Comparison of ENCODE assay signal across 1 cellular context in genomic region chr10:95308389-95309302, GRCh38.
A peak's percentile ranks its signal among the peaks of the same experiment; 100 is the strongest.
TF ChIP-seq lines count a peak whose summit lies in the region.

No MANE protein-coding gene starts in this region.

TF ChIP-seq in HEK293, 187 proteins besides CTCF, POLR2A, EP300 and RAD21 (continued from another document):
- TF ChIP-seq, protein P1, sequence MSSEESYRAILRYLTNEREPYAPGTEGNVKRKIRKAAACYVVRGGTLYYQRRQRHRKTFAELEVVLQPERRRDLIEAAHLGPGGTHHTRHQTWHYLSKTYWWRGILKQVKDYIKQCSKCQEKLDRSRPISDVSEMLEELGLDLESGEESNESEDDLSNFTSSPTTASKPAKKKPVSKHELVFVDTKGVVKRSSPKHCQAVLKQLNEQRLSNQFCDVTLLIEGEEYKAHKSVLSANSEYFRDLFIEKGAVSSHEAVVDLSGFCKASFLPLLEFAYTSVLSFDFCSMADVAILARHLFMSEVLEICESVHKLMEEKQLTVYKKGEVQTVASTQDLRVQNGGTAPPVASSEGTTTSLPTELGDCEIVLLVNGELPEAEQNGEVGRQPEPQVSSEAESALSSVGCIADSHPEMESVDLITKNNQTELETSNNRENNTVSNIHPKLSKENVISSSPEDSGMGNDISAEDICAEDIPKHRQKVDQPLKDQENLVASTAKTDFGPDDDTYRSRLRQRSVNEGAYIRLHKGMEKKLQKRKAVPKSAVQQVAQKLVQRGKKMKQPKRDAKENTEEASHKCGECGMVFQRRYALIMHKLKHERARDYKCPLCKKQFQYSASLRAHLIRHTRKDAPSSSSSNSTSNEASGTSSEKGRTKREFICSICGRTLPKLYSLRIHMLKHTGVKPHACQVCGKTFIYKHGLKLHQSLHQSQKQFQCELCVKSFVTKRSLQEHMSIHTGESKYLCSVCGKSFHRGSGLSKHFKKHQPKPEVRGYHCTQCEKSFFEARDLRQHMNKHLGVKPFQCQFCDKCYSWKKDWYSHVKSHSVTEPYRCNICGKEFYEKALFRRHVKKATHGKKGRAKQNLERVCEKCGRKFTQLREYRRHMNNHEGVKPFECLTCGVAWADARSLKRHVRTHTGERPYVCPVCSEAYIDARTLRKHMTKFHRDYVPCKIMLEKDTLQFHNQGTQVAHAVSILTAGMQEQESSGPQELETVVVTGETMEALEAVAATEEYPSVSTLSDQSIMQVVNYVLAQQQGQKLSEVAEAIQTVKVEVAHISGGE (tag by site-specific recombination; conservative IDR thresholded peaks at IDR 0.05; ENCODE audit: low read depth), result no peak; the same call in 1 of the 2 replicates
- TF ChIP-seq ZFP37 (tag by site-specific recombination; IDR thresholded peaks at IDR 0.05) (no peak), ZNF341 (tag by site-specific recombination; IDR thresholded peaks at IDR 0.05; ENCODE audit: low read depth) (peak; percentile 43; the same call in 1 of the 2 replicates), EGR2 (tag by site-specific recombination; IDR thresholded peaks at IDR 0.05; ENCODE audit: low read depth) (peak; percentile 50), ZNF391 (tag by site-specific recombination; IDR thresholded peaks at IDR 0.05; ENCODE audit: borderline replicate concordance, low read depth) (no peak), BCL11B (tag by site-specific recombination; IDR thresholded peaks at IDR 0.05; ENCODE audit: low read depth) (no peak; the same call in 1 of the 2 replicates), ZNF132 (tag by site-specific recombination; IDR thresholded peaks at IDR 0.05; ENCODE audit: borderline replicate concordance) (no peak), AEBP2 (tag by site-specific recombination; IDR thresholded peaks at IDR 0.05; ENCODE audit: borderline replicate concordance) (no peak), ZNF513 (tag by site-specific recombination; IDR thresholded peaks at IDR 0.05) (no peak), KLF17 (tag by site-specific recombination; IDR thresholded peaks at IDR 0.05) (peak; percentile 93), ZNF362 (tag by site-specific recombination; IDR thresholded peaks at IDR 0.05) (no peak; the same call in none of the 2 replicates), KLF8 (tag by site-specific recombination; IDR thresholded peaks at IDR 0.05) (peak; percentile 75), ZNF404 (tag by site-specific recombination; IDR thresholded peaks at IDR 0.05) (no peak), KLF9 (tag by site-specific recombination; IDR thresholded peaks at IDR 0.05; ENCODE audit: low read depth) (no peak), ZNF510 (tag by site-specific recombination; IDR thresholded peaks at IDR 0.05; ENCODE audit: insufficient replicate concordance) (no peak), ZNF529 (tag by site-specific recombination; IDR thresholded peaks at IDR 0.05; ENCODE audit: insufficient replicate concordance) (no peak), ZNF473 (tag by site-specific recombination; IDR thresholded peaks at IDR 0.05) (no peak), ZNF175 (tag by site-specific recombination; IDR thresholded peaks at IDR 0.05) (no peak), ZBTB48 (tag by site-specific recombination; IDR thresholded peaks at IDR 0.05) (no peak), ZNF837 (tag by site-specific recombination; IDR thresholded peaks at IDR 0.05) (no peak), ZFP41 (tag by site-specific recombination; IDR thresholded peaks at IDR 0.05; ENCODE audit: borderline replicate concordance) (no peak), OVOL3 (tag by site-specific recombination; IDR thresholded peaks at IDR 0.05) (no peak), ZNF221 (tag by site-specific recombination; IDR thresholded peaks at IDR 0.05; ENCODE audit: borderline replicate concordance) (no peak), ZNF133 (tag by site-specific recombination; IDR thresholded peaks at IDR 0.05) (no peak), ZNF514 (tag by site-specific recombination; IDR thresholded peaks at IDR 0.05) (no peak), ZNF621 (tag by site-specific recombination; IDR thresholded peaks at IDR 0.05) (no peak), ZNF23 (tag by site-specific recombination; IDR thresholded peaks at IDR 0.05; ENCODE audit: borderline replicate concordance) (no peak), ZFP3 (tag by site-specific recombination; IDR thresholded peaks at IDR 0.05; ENCODE audit: low read depth) (no peak), ZFP69B (tag by site-specific recombination; IDR thresholded peaks at IDR 0.05) (no peak), SCRT2 (tag by site-specific recombination; IDR thresholded peaks at IDR 0.05) (no peak), PRDM2 (tag by site-specific recombination; IDR thresholded peaks at IDR 0.05; ENCODE audit: borderline replicate concordance) (no peak), ZNF211 (tag by site-specific recombination; IDR thresholded peaks at IDR 0.05; ENCODE audit: low read depth) (no peak), HOXC10 (CRISPR knock-in tag; IDR thresholded peaks at IDR 0.05) (no peak)
- TF ChIP-seq, protein P2, sequence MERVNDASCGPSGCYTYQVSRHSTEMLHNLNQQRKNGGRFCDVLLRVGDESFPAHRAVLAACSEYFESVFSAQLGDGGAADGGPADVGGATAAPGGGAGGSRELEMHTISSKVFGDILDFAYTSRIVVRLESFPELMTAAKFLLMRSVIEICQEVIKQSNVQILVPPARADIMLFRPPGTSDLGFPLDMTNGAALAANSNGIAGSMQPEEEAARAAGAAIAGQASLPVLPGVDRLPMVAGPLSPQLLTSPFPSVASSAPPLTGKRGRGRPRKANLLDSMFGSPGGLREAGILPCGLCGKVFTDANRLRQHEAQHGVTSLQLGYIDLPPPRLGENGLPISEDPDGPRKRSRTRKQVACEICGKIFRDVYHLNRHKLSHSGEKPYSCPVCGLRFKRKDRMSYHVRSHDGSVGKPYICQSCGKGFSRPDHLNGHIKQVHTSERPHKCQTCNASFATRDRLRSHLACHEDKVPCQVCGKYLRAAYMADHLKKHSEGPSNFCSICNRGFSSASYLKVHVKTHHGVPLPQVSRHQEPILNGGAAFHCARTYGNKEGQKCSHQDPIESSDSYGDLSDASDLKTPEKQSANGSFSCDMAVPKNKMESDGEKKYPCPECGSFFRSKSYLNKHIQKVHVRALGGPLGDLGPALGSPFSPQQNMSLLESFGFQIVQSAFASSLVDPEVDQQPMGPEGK (tag by site-specific recombination; IDR thresholded peaks at IDR 0.05), result peak; percentile 90
- TF ChIP-seq, protein P3, sequence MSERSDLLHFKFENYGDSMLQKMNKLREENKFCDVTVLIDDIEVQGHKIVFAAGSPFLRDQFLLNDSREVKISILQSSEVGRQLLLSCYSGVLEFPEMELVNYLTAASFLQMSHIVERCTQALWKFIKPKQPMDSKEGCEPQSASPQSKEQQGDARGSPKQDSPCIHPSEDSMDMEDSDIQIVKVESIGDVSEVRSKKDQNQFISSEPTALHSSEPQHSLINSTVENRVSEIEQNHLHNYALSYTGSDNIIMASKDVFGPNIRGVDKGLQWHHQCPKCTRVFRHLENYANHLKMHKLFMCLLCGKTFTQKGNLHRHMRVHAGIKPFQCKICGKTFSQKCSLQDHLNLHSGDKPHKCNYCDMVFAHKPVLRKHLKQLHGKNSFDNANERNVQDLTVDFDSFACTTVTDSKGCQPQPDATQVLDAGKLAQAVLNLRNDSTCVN (tag by site-specific recombination; optimal IDR thresholded peaks at IDR 0.05), result no peak
- TF ChIP-seq, protein P4, sequence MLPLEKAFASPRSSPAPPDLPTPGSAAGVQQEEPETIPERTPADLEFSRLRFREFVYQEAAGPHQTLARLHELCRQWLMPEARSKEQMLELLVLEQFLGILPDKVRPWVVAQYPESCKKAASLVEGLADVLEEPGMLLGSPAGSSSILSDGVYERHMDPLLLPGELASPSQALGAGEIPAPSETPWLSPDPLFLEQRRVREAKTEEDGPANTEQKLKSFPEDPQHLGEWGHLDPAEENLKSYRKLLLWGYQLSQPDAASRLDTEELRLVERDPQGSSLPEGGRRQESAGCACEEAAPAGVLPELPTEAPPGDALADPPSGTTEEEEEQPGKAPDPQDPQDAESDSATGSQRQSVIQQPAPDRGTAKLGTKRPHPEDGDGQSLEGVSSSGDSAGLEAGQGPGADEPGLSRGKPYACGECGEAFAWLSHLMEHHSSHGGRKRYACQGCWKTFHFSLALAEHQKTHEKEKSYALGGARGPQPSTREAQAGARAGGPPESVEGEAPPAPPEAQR (tag by site-specific recombination; IDR thresholded peaks at IDR 0.05), result no peak
